ENCODE assay signal across 15 cellular contexts in the genomic region with DNA sequence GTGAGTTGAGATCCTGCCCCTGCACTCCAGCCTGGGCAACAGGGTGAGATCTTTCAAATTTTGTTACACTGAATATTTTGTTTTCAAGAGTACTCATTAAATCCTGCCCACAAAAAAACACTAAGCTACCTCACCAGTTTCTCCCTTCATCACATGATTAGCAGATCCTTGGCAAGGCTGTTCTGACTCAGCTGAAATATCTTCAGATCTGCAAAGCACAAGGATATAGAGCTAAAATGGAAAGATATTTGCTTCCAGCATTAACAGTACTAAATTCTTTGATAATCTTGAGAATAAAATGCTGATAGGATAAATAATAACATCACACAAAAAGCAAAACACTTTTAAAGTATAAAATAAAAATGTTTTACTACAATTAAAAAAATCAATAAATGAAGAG. TPM values are rescaled to one million over a fixed set of nuclear protein-coding genes. Genes with fewer than 3 reads are reported as not detected.
DNase-seq lines count a peak whose midpoint lies in the region; ATAC-seq and TF ChIP-seq lines count a peak whose summit lies in the region.
"Had no signal": no experiment of that assay in that cellular context is flagged by ENCODE, and none has a peak within 500 bp of the region (broad histone marks: within the 10 kb centered on the region; RNA-seq: fewer than 3 reads in every experiment).

No MANE protein-coding gene starts in this region.

- DNase-seq in activated CD4-positive, alpha-beta T cell treated with anti-CD3 and anti-CD28 coated beads for 36 hours = no peak
- DNase-seq in activated CD4-positive, alpha-beta T cell treated with anti-CD3 and anti-CD28 coated beads, Interleukin-2, amount 10 ng/mL, durations not matched to agents 7 days and 5 days = no peak
- DNase-seq in adipocyte (ENCODE audit: low read depth) (peak; percentile 68), fibroblast of the aortic adventitia (ENCODE audit: low read depth) (peak; percentile 80), T-helper 9 cell (no peak), NCI-H1092 treated with DMSO at 0.1 percent for 48 hours (lab: John Stamatoyannopoulos, UW) (no peak)
- no peak for DNase-seq in stimulated activated naive B cell treated with anti-CD40 and anti-IgM and Interleukin-4, amounts not matched to agents 10 μg/mL and 1 μg/mL and 100 μg/mL, for 72 hours
- no peak for DNase-seq in stimulated activated naive CD4-positive, alpha-beta T cell (lab: John Stamatoyannopoulos, UW)
- DNase-seq: heart left ventricle; lower lobe of right lung; NCI-H69; posterior cingulate gyrus; stimulated activated CD4-positive, alpha-beta T cell treated with anti-CD3 and anti-CD28 coated beads, Interleukin-2, amount 100 ng/mL, for 48 hours had no signal

- H3K9me3 ChIP-seq in adipocyte (ENCODE audit: control insufficient read depth, low read length) = no peaks in the 10 kb centered on the region
- H3K9me3 ChIP-seq: heart left ventricle, lower lobe of right lung, SJSA1 had no signal

- H3K36me3 Mint-ChIP-seq in activated CD4-positive, alpha-beta T cell treated with anti-CD3 and anti-CD28 coated beads for 36 hours (ENCODE audit: low read depth) = peaks cover 35% of the 10 kb centered on the region
- H3K36me3 Mint-ChIP-seq in activated CD4-positive, alpha-beta T cell treated with anti-CD3 and anti-CD28 coated beads, Interleukin-2, amount 10 ng/mL, durations not matched to agents 7 days and 5 days (ENCODE audit: low read depth) = peaks cover 48% of the 10 kb centered on the region
- H3K36me3 Mint-ChIP-seq in stimulated activated naive B cell treated with anti-CD40 and anti-IgM and Interleukin-4, amounts not matched to agents 10 μg/mL and 1 μg/mL and 100 μg/mL, for 72 hours = peaks cover 10 to 30% of the 10 kb centered on the region in 2 donors

- peak; percentile 55 for ATAC-seq in activated CD4-positive, alpha-beta T cell treated with anti-CD3 and anti-CD28 coated beads for 36 hours
- ATAC-seq in stimulated activated naive B cell treated with anti-CD40 and anti-IgM and Interleukin-4, amounts not matched to agents 10 μg/mL and 1 μg/mL and 100 μg/mL, for 72 hours (replicated peaks) = no peak
- ATAC-seq: activated T-helper 17 cell treated with anti-CD3 and anti-CD28 coated beads, Interleukin-2, amount 50 U/mL, for 72 hours; lower lobe of right lung had no signal

- no peaks in the 10 kb centered on the region for H3K27me3 Mint-ChIP-seq in activated CD4-positive, alpha-beta T cell treated with anti-CD3 and anti-CD28 coated beads for 36 hours
- H3K27me3 Mint-ChIP-seq in activated CD4-positive, alpha-beta T cell treated with anti-CD3 and anti-CD28 coated beads, Interleukin-2, amount 10 ng/mL, durations not matched to agents 7 days and 5 days = no peaks in the 10 kb centered on the region
- H3K27me3 Mint-ChIP-seq in stimulated activated naive B cell treated with anti-CD40 and anti-IgM and Interleukin-4, amounts not matched to agents 10 μg/mL and 1 μg/mL and 100 μg/mL, for 72 hours = no peaks in the 10 kb centered on the region
- H3K27me3 Mint-ChIP-seq: activated T-helper 17 cell treated with anti-CD3 and anti-CD28 coated beads, Interleukin-2, amount 50 U/mL, for 72 hours had no signal

- POLR2A ChIA-PET in activated CD4-positive, alpha-beta T cell treated with anti-CD3 and anti-CD28 coated beads for 36 hours (lab: Charles Lee) = interaction anchor here (0.7 kb wide), 1 partner anchor 900 kb away, joined by 5 read pairs; no protein-coding TSS in a partner anchor
- POLR2A ChIA-PET in activated CD4-positive, alpha-beta T cell treated with anti-CD3 and anti-CD28 coated beads, Interleukin-2, amount 10 ng/mL, durations not matched to agents 7 days and 5 days (lab: Charles Lee) = interaction anchor here (0.7 kb wide), 1 partner anchor 31 kb away, joined by 3 read pairs; no protein-coding TSS in a partner anchor

- H3K9ac ChIP-seq in adipocyte (ENCODE audit: low read length) = no peak overlapping the region

- no peaks in the 10 kb centered on the region for H3K27me3 ChIP-seq in adipocyte (replicated peaks; ENCODE audit: control insufficient read depth, insufficient read depth, low read length)
- H3K27me3 ChIP-seq: heart left ventricle, SJSA1 had no signal

- H3K4me3 Mint-ChIP-seq in activated CD4-positive, alpha-beta T cell treated with anti-CD3 and anti-CD28 coated beads for 36 hours = no peak overlapping the region
- H3K4me3 Mint-ChIP-seq in activated CD4-positive, alpha-beta T cell treated with anti-CD3 and anti-CD28 coated beads, Interleukin-2, amount 10 ng/mL, durations not matched to agents 7 days and 5 days = no peak overlapping the region
- no peak overlapping the region for H3K4me3 Mint-ChIP-seq in stimulated activated naive B cell treated with anti-CD40 and anti-IgM and Interleukin-4, amounts not matched to agents 10 μg/mL and 1 μg/mL and 100 μg/mL, for 72 hours
- H3K4me3 Mint-ChIP-seq: activated T-helper 17 cell treated with anti-CD3 and anti-CD28 coated beads, Interleukin-2, amount 50 U/mL, for 72 hours had no signal

- H3K27ac Mint-ChIP-seq in activated CD4-positive, alpha-beta T cell treated with anti-CD3 and anti-CD28 coated beads for 36 hours = no peak overlapping the region
- no peak overlapping the region for H3K27ac Mint-ChIP-seq in activated CD4-positive, alpha-beta T cell treated with anti-CD3 and anti-CD28 coated beads, Interleukin-2, amount 10 ng/mL, durations not matched to agents 7 days and 5 days
- peak overlapping the region; percentile 9 for H3K27ac Mint-ChIP-seq in stimulated activated naive B cell treated with anti-CD40 and anti-IgM and Interleukin-4, amounts not matched to agents 10 μg/mL and 1 μg/mL and 100 μg/mL, for 72 hours
- H3K27ac Mint-ChIP-seq: activated T-helper 17 cell treated with anti-CD3 and anti-CD28 coated beads, Interleukin-2, amount 50 U/mL, for 72 hours had no signal

- CTCF ChIA-PET in activated CD4-positive, alpha-beta T cell treated with anti-CD3 and anti-CD28 coated beads for 36 hours (lab: Charles Lee) = interaction anchor here (0.7 to 1.3 kb wide), 3 partner anchors 9 to 20 kb away, joined by 3 to 4 read pairs (median 3); no protein-coding TSS in a partner anchor
- CTCF ChIA-PET in activated CD4-positive, alpha-beta T cell treated with anti-CD3 and anti-CD28 coated beads, Interleukin-2, amount 10 ng/mL, durations not matched to agents 7 days and 5 days (lab: Charles Lee) = interaction anchor here (1.9 kb wide), 1 partner anchor 480 kb away, joined by 6 read pairs; no protein-coding TSS in a partner anchor

- peaks cover 39% of the 10 kb centered on the region for H3K36me3 ChIP-seq in adipocyte (ENCODE audit: control insufficient read depth, insufficient read depth, low read length, severe bottlenecking)

- no peaks in the 10 kb centered on the region for H3K9me3 Mint-ChIP-seq in activated CD4-positive, alpha-beta T cell treated with anti-CD3 and anti-CD28 coated beads for 36 hours (ENCODE audit: low read depth)
- H3K9me3 Mint-ChIP-seq in activated CD4-positive, alpha-beta T cell treated with anti-CD3 and anti-CD28 coated beads, Interleukin-2, amount 10 ng/mL, durations not matched to agents 7 days and 5 days = no peaks in the 10 kb centered on the region
- H3K9me3 Mint-ChIP-seq in stimulated activated naive B cell treated with anti-CD40 and anti-IgM and Interleukin-4, amounts not matched to agents 10 μg/mL and 1 μg/mL and 100 μg/mL, for 72 hours = no peaks in the 10 kb centered on the region
- H3K9me3 Mint-ChIP-seq: activated T-helper 17 cell treated with anti-CD3 and anti-CD28 coated beads, Interleukin-2, amount 50 U/mL, for 72 hours had no signal

- no peaks in the 10 kb centered on the region for H3K4me1 Mint-ChIP-seq in activated CD4-positive, alpha-beta T cell treated with anti-CD3 and anti-CD28 coated beads for 36 hours
- H3K4me1 Mint-ChIP-seq in activated CD4-positive, alpha-beta T cell treated with anti-CD3 and anti-CD28 coated beads, Interleukin-2, amount 10 ng/mL, durations not matched to agents 7 days and 5 days = no peaks in the 10 kb centered on the region
- H3K4me1 Mint-ChIP-seq in stimulated activated naive B cell treated with anti-CD40 and anti-IgM and Interleukin-4, amounts not matched to agents 10 μg/mL and 1 μg/mL and 100 μg/mL, for 72 hours = no peaks in the 10 kb centered on the region
- H3K4me1 Mint-ChIP-seq: activated T-helper 17 cell treated with anti-CD3 and anti-CD28 coated beads, Interleukin-2, amount 50 U/mL, for 72 hours had no signal

- H3K4me3 ChIP-seq in adipocyte (ENCODE audit: low read length) (no peak overlapping the region), fibroblast of the aortic adventitia (ENCODE audit: low read depth, low read length) (no peak overlapping the region)
- H3K4me3 ChIP-seq: heart left ventricle, lower lobe of right lung, SJSA1 had no signal

- intact Hi-C loops in activated CD4-positive, alpha-beta T cell treated with anti-CD3 and anti-CD28 coated beads for 36 hours (cut with DNase I, micrococcal nuclease) = loop anchor here in 1 of 2 experiments (10.0 kb wide), 1 partner anchor 830 kb away; no protein-coding TSS in a partner anchor

- TF ChIP-seq CTCF in fibroblast of the aortic adventitia (IDR thresholded peaks at IDR 0.05; ENCODE audit: insufficient read depth, low read length) = no peak

- peaks cover 14% of the 10 kb centered on the region for H3K4me1 ChIP-seq in adipocyte (ENCODE audit: control insufficient read depth, insufficient read depth, low read length)
- H3K4me1 ChIP-seq: heart left ventricle, lower lobe of right lung, SJSA1 had no signal

RNA-seq across cellular contexts. Expression of a gene that starts 28.3 kb away (rescaled TPM):
- 100 to 1,000 TPM; 228 to 276 TPM for total RNA-seq in activated CD4-positive, alpha-beta T cell treated with anti-CD3 and anti-CD28 coated beads for 36 hours
- 100 to 1,000 TPM; 110 to 111 TPM for total RNA-seq in activated CD4-positive, alpha-beta T cell treated with anti-CD3 and anti-CD28 coated beads, Interleukin-2, amount 10 ng/mL, durations not matched to agents 7 days and 5 days
- 13.2 and 39.1 TPM in 2 replicates for total RNA-seq in fibroblast of the aortic adventitia (ENCODE audit: low replicate concordance)

Comparison
In these comparisons a context has a peak if more than half of its experiments do, and no peak if none do; other contexts are left out.
1. DNase-seq: peak in adipocyte (single experiment) and fibroblast of the aortic adventitia (single experiment); none in activated CD4-positive, alpha-beta T cell treated with anti-CD3 and anti-CD28 coated beads for 36 hours (single experiment), activated CD4-positive, alpha-beta T cell treated with anti-CD3 and anti-CD28 coated beads, Interleukin-2, amount 10 ng/mL, durations not matched to agents 7 days and 5 days (single experiment), stimulated activated naive B cell treated with anti-CD40 and anti-IgM and Interleukin-4, amounts not matched to agents 10 μg/mL and 1 μg/mL and 100 μg/mL, for 72 hours (single experiment), T-helper 9 cell (single experiment), stimulated activated naive CD4-positive, alpha-beta T cell (0 of 6) and NCI-H1092 treated with DMSO at 0.1 percent for 48 hours (single experiment).